Comparison of ENCODE assay signal across 9 cellular contexts in genomic region chr1:21344098-21344749, GRCh38. TPM values are rescaled to one million over a fixed set of nuclear protein-coding genes. Genes with fewer than 3 reads are reported as not detected.
DNase-seq lines count a peak whose midpoint lies in the region; ATAC-seq and TF ChIP-seq lines count a peak whose summit lies in the region.
"Had no signal": no experiment of that assay in that cellular context is flagged by ENCODE, and none has a peak within 500 bp of the region (broad histone marks: within the 10 kb centered on the region; RNA-seq: fewer than 3 reads in every experiment).

No MANE protein-coding gene starts in this region.

- peaks cover 20% of the 10 kb centered on the region for H3K9me1 ChIP-seq in IMR-90 (ENCODE audit: insufficient read depth, low read length)

- no peak for TF ChIP-seq RAD21 in IMR-90 (IDR thresholded peaks at IDR 0.05; ENCODE audit: low read length)

- H3K36me3 Mint-ChIP-seq in naive thymus-derived CD4-positive, alpha-beta T cell: peaks cover 0 to 10% (median 0%) of the 10 kb centered on the region in 5 donors

- no peaks in the 10 kb centered on the region for H3K9me3 ChIP-seq in IMR-90 (ENCODE audit: control insufficient read depth, insufficient read depth, low read length)
- no peaks in the 10 kb centered on the region for H3K9me3 ChIP-seq in naive thymus-derived CD4-positive, alpha-beta T cell (ENCODE audit: control insufficient read depth in 2 of 3, low read length in 3 of 3)

- no CpG with 5 or more reads among the region's 14 CpGs for WGBS in IMR-90 (ENCODE audit: extremely low coverage in 2 of 2, insufficient read length in 1 of 2), 2 experiments

- H3K23ac ChIP-seq in IMR-90 (ENCODE audit: low read depth, low read length): peak overlapping the region; percentile 87

- peak overlapping the region; percentile 22; the same call in 1 of the 2 replicates for H3K18ac ChIP-seq in IMR-90 (ENCODE audit: low read depth, low read length)

- H2BK120ac ChIP-seq in IMR-90 (ENCODE audit: low read depth, low read length): peak overlapping the region; percentile 57; the same call in 1 of the 2 replicates

- POLR2A ChIA-PET in AG04449 (lab: Yijun Ruan, JAX) (interaction anchor here (1.2 to 1.5 kb wide), 2 partner anchors 20 to 22 kb away, joined by 4 to 8 read pairs; no protein-coding TSS in a partner anchor), IMR-90 (lab: Charles Lee; ENCODE audit: unreplicated experiment) (interaction anchor here (1.1 kb wide), 1 partner anchor 82 kb away, joined by 3 read pairs; no protein-coding TSS in a partner anchor)
- POLR2A ChIA-PET in naive thymus-derived CD4-positive, alpha-beta T cell (lab: Charles Lee): interaction anchor here (0.7 to 5.6 kb wide), 12 partner anchors 11 to 558 kb away, joined by 3 to 83 read pairs (median 11); partner anchors contain the start of gene ECE1

- peaks cover 5% of the 10 kb centered on the region; the same call in 1 of the 2 replicates for H3K36me3 ChIP-seq in IMR-90 (ENCODE audit: control insufficient read depth, insufficient read depth, low read length)
- H3K36me3 ChIP-seq in naive thymus-derived CD4-positive, alpha-beta T cell (ENCODE audit: control insufficient read depth in 2 of 3, insufficient read depth in 3 of 3, low read length in 3 of 3): peaks cover 0 to 9% (median 0%) of the 10 kb centered on the region in 3 experiments

- peak overlapping the region; percentile 84 for H3K4ac ChIP-seq in IMR-90 (ENCODE audit: low read depth, low read length)

- H3K27me3 ChIP-seq in IMR-90 (ENCODE audit: control insufficient read depth, insufficient read depth, low read length): no peaks in the 10 kb centered on the region
- no peaks in the 10 kb centered on the region for H3K27me3 ChIP-seq in naive thymus-derived CD4-positive, alpha-beta T cell (ENCODE audit: control insufficient read depth in 2 of 2, insufficient read depth in 2 of 2, low read length in 2 of 2)

- peaks cover 33% of the 10 kb centered on the region for H4K20me1 ChIP-seq in IMR-90 (ENCODE audit: insufficient read depth, low read length)

- dilution Hi-C loops in IMR-90 (cut with HindIII; ENCODE audit: low sequenced_read_pairs, unreplicated experiment): no loop called here

- peak overlapping the region; percentile 32 for H2BK5ac ChIP-seq in IMR-90 (ENCODE audit: low read depth, low read length, poor library complexity, severe bottlenecking)

- TF ChIP-seq CTCF in AG04449 (IDR thresholded peaks at IDR 0.05; ENCODE audit: insufficient read depth, low read length, missing control alignments): no peak
- no peak for TF ChIP-seq CTCF in IMR-90 (conservative IDR thresholded peaks at IDR 0.05; ENCODE audit: low read depth, low read length)
- TF ChIP-seq CTCF in choroid plexus epithelial cell (conservative IDR thresholded peaks at IDR 0.05; ENCODE audit: low read depth, low read length): no peak

- TF ChIP-seq POLR2A in IMR-90 (IDR thresholded peaks at IDR 0.05; ENCODE audit: low read depth, low read length): no peak

- H3K4me1 ChIP-seq in IMR-90 (ENCODE audit: control insufficient read depth, insufficient read depth, low read length): peaks cover 47% of the 10 kb centered on the region
- peaks cover 23 to 49% of the 10 kb centered on the region in 2 donors for H3K4me1 ChIP-seq in naive thymus-derived CD4-positive, alpha-beta T cell (ENCODE audit: control insufficient read depth in 2 of 2, insufficient read depth in 2 of 2, low read length in 2 of 2)

- peak overlapping the region; percentile 85 for H3K9ac ChIP-seq in IMR-90 (ENCODE audit: low read depth, low read length)

- 0 out of 3 replicates have a peak overlapping the region, but pooled peaks have one; percentile 53 for H2BK15ac ChIP-seq in IMR-90 (ENCODE audit: low read depth, low read length)

- in situ Hi-C loops in IMR-90 (cut with MboI; ENCODE audit: low sequenced_read_pairs): no loop called here

- peak overlapping the region; percentile 82 for H3K14ac ChIP-seq in IMR-90 (replicated peaks; ENCODE audit: low read depth, low read length)

- H3K56ac ChIP-seq in IMR-90 (ENCODE audit: extremely low read depth, insufficient read depth, low read length): peak overlapping the region; percentile 60

- H4K91ac ChIP-seq in IMR-90 (ENCODE audit: insufficient read depth, low read depth, low read length): peak overlapping the region; percentile 12; the same call in 1 of the 2 replicates

- H2AK9ac ChIP-seq in IMR-90 (replicated peaks; ENCODE audit: low read depth, low read length, poor library complexity): peak overlapping the region; percentile 94

- H2AFZ ChIP-seq in IMR-90 (replicated peaks; ENCODE audit: low read length, poor library complexity): peak overlapping the region; percentile 79

- peak overlapping the region; percentile 79 to 94 (median 90) for H3K27ac Mint-ChIP-seq in naive thymus-derived CD4-positive, alpha-beta T cell

- ATAC-seq in IMR-90 (ENCODE audit: low read depth) (no peak), GM21717 (IDR thresholded peaks at IDR 0.05; ENCODE audit: unreplicated experiment) (no peak), HG03457 (IDR thresholded peaks at IDR 0.05; ENCODE audit: unreplicated experiment) (no peak)
- ATAC-seq in naive thymus-derived CD4-positive, alpha-beta T cell: no peak

- intact Hi-C loops in IMR-90 (cut with micrococcal nuclease): no loop called here
- intact Hi-C loops in naive thymus-derived CD4-positive, alpha-beta T cell (cut with micrococcal nuclease): loop anchor here in 1 of 2 donors (2.0 kb wide), 1 partner anchor 19 kb away; no protein-coding TSS in a partner anchor

- peak overlapping the region in 8 of 10 donors; percentile 85 to 92 (median 90) for H3K4me3 Mint-ChIP-seq in naive thymus-derived CD4-positive, alpha-beta T cell

- peak overlapping the region in 1 of 2 experiments; percentile 43; a peak in 1 of 4 replicates for H4K8ac ChIP-seq in IMR-90 (ENCODE audit: low read depth in 2 of 2, low read length in 2 of 2)

- H2BK20ac ChIP-seq in IMR-90 (ENCODE audit: low read depth, low read length): no peak overlapping the region

- peaks cover 37 to 51% (median 50%) of the 10 kb centered on the region in 7 donors for H3K4me1 Mint-ChIP-seq in naive thymus-derived CD4-positive, alpha-beta T cell

- CTCF ChIA-PET in AG04449 (lab: Yijun Ruan, JAX): interaction anchor here (0.9 to 4.2 kb wide), 7 partner anchors 9 to 112 kb away, joined by 4 to 31 read pairs (median 12); no protein-coding TSS in a partner anchor
- CTCF ChIA-PET in IMR-90 (lab: Yijun Ruan, JAX): no interaction called here
- CTCF ChIA-PET in naive thymus-derived CD4-positive, alpha-beta T cell (lab: Charles Lee): interaction anchor here (1.1 to 2.0 kb wide), 4 partner anchors 7 to 112 kb away, joined by 3 to 12 read pairs (median 9); no protein-coding TSS in a partner anchor

- peak overlapping the region; percentile 17; the same call in 1 of the 2 replicates for H4K5ac ChIP-seq in IMR-90 (ENCODE audit: low read depth, low read length)

- no peaks in the 10 kb centered on the region for H3K9me3 Mint-ChIP-seq in naive thymus-derived CD4-positive, alpha-beta T cell

- H3K4me2 ChIP-seq in IMR-90 (ENCODE audit: low read depth, low read length): peak overlapping the region; percentile 95

- no peaks in the 10 kb centered on the region for H3K27me3 Mint-ChIP-seq in naive thymus-derived CD4-positive, alpha-beta T cell

- no peak for DNase-seq in AG04449 (ENCODE audit: low read depth, low spot score)
- DNase-seq in IMR-90: no peak
- DNase-seq in choroid plexus epithelial cell (ENCODE audit: low read depth): no peak
- DNase-seq in naive thymus-derived CD4-positive, alpha-beta T cell: no peak
- DNase-seq in cortex of kidney (lab: John Stamatoyannopoulos, UW): no peak
- DNase-seq in activated CD4-positive, alpha-beta T cell treated with anti-CD3 and anti-CD28 coated beads, Interleukin-2, amount 50 U/mL, for 1 hour: no peak
- DNase-seq: T1000 had no signal

- no TSS peak for BruUV-seq in IMR-90 (replicated peaks; lab: Mats Ljungman, UMichigan)

- peak overlapping the region; percentile 88 for H2AK5ac ChIP-seq in IMR-90 (ENCODE audit: low read depth, low read length)

- H3K4me3 ChIP-seq in AG04449 (ENCODE audit: low read depth, low read length): peak overlapping the region; percentile 84
- peak overlapping the region; percentile 92 for H3K4me3 ChIP-seq in IMR-90 (ENCODE audit: insufficient read depth, low read depth, low read length)
- peak overlapping the region; percentile 83 for H3K4me3 ChIP-seq in choroid plexus epithelial cell (ENCODE audit: low read depth, low read length)
- H3K4me3 ChIP-seq in naive thymus-derived CD4-positive, alpha-beta T cell (ENCODE audit: low read length): peak overlapping the region; percentile 59

- peaks cover 30 to 67% of the 10 kb centered on the region in 2 experiments for H3K79me1 ChIP-seq in IMR-90 (ENCODE audit: low read depth in 1 of 2, low read length in 2 of 2)

- H3K27ac ChIP-seq in IMR-90 (ENCODE audit: insufficient read depth, low read length): peak overlapping the region; percentile 70
- H3K27ac ChIP-seq in naive thymus-derived CD4-positive, alpha-beta T cell (ENCODE audit: low read depth, low read length): peak overlapping the region; percentile 72

TF ChIP-seq in IMR-90, 13 proteins besides CTCF, POLR2A, EP300 and RAD21 (continues in another document):
- TF ChIP-seq USF2 (IDR thresholded peaks at IDR 0.05; ENCODE audit: low read depth, low read length) (no peak), MAFK (IDR thresholded peaks at IDR 0.05; ENCODE audit: low read depth, low read length) (no peak), MAZ (IDR thresholded peaks at IDR 0.05; ENCODE audit: borderline replicate concordance, low read depth, low read length) (no peak), FOS (IDR thresholded peaks at IDR 0.05; ENCODE audit: low read depth, low read length) (no peak), RFX5 (IDR thresholded peaks at IDR 0.05; ENCODE audit: low read depth, low read length) (no peak), BHLHE40 (IDR thresholded peaks at IDR 0.05; ENCODE audit: low read depth, low read length) (no peak), RCOR1 (IDR thresholded peaks at IDR 0.05; ENCODE audit: insufficient replicate concordance, low read length) (no peak), NFE2L2 (IDR thresholded peaks at IDR 0.05; ENCODE audit: low read depth, low read length) (no peak)

RNA-seq across cellular contexts. Expression of gene ECE1, which starts 54.0 kb away (rescaled TPM):
- 60.0 and 61.8 TPM in 2 replicates for total RNA-seq in IMR-90 (2012; rRNA removed)
- polyA plus RNA-seq in IMR-90 (2012; rRNA removed): 124 and 133 TPM in 2 replicates
- 90.4 and 122 TPM in 2 replicates for polyA plus RNA-seq in IMR-90 (2012; cell fraction: cytosol; rRNA removed)
- polyA plus RNA-seq in IMR-90 (2012; cell fraction: nucleus; rRNA removed; ENCODE audit: low replicate concordance): 71.7 and 82.4 TPM in 2 replicates
- 10 to 100 TPM; 63.3 to 97.4 (median 72.2) TPM for total RNA-seq in naive thymus-derived CD4-positive, alpha-beta T cell
- polyA plus RNA-seq in naive thymus-derived CD4-positive, alpha-beta T cell: 10 to 100 TPM; 21.3 to 50.4 TPM
